Comparison of ENCODE assay signal across 26 cellular contexts in genomic region chr21:45032332-45032731, GRCh38. TPM values are rescaled to one million over a fixed set of nuclear protein-coding genes. Genes with fewer than 3 reads are reported as not detected.
DNase-seq lines count a peak whose midpoint lies in the region; ATAC-seq and TF ChIP-seq lines count a peak whose summit lies in the region.
"Had no signal": no experiment of that assay in that cellular context is flagged by ENCODE, and none has a peak within 500 bp of the region (broad histone marks: within the 10 kb centered on the region; RNA-seq: fewer than 3 reads in every experiment).

No MANE protein-coding gene starts in this region.

- H3K4me3 ChIP-seq in RWPE2 (ENCODE audit: severe bottlenecking), result no peak overlapping the region
- no peak overlapping the region for H3K4me3 ChIP-seq in hepatocyte
- H3K4me3 ChIP-seq: heart left ventricle, PC-9, psoas muscle, testis had no signal

- intact Hi-C loops in Calu3 (cut with micrococcal nuclease; ENCODE audit: unreplicated experiment) (no loop called here), posterior vena cava (cut with DNase I) (loop anchor here in 1 of 2 donors (5.0 kb wide), 1 partner anchor 65 kb away; no protein-coding TSS in a partner anchor)

- H3K36me3 ChIP-seq in RWPE2 (ENCODE audit: low read depth) (no peaks in the 10 kb centered on the region), hepatocyte (replicated peaks; ENCODE audit: insufficient read depth, low read depth) (no peaks in the 10 kb centered on the region)
- H3K36me3 ChIP-seq: heart left ventricle had no signal

- H3K4me1 ChIP-seq in RWPE2 (ENCODE audit: insufficient read depth, poor library complexity, severe bottlenecking) (no peaks in the 10 kb centered on the region), hepatocyte (ENCODE audit: insufficient read depth) (peaks cover 40% of the 10 kb centered on the region)

- no peaks in the 10 kb centered on the region for H4K20me1 ChIP-seq in hepatocyte (ENCODE audit: insufficient read depth, poor library complexity, severe bottlenecking)

- H2AFZ ChIP-seq in hepatocyte, result no peak overlapping the region
- H2AFZ ChIP-seq: PC-9 had no signal

- CTCF ChIA-PET in Calu3 (lab: Charles Lee), result no interaction called here

- peaks cover 83% of the 10 kb centered on the region for H3K27me3 Mint-ChIP-seq in Calu3 (ENCODE audit: unreplicated experiment)

- H3K36me3 Mint-ChIP-seq in Calu3 (ENCODE audit: insufficient read depth, unreplicated experiment), result no peaks in the 10 kb centered on the region
- H3K36me3 Mint-ChIP-seq: brain, IgD-negative memory B cell had no signal

- ATAC-seq in RWPE2 (ENCODE audit: low read depth) (no peak), GM21717 (IDR thresholded peaks at IDR 0.05; ENCODE audit: unreplicated experiment) (no peak), GM19452 (IDR thresholded peaks at IDR 0.05; ENCODE audit: unreplicated experiment) (no peak)
- ATAC-seq: heart left ventricle, psoas muscle had no signal

- H3K9me2 ChIP-seq in hepatocyte (replicated peaks; ENCODE audit: insufficient read depth), result no peaks in the 10 kb centered on the region

- H3K27ac ChIP-seq in RWPE2 (ENCODE audit: poor library complexity, severe bottlenecking), result no peak overlapping the region
- H3K27ac ChIP-seq in hepatocyte, result no peak overlapping the region
- H3K27ac ChIP-seq: PC-9, psoas muscle, testis had no signal

- H3K9me3 Mint-ChIP-seq in Calu3 (ENCODE audit: low read depth, unreplicated experiment), result peaks cover 7% of the 10 kb centered on the region

- no peaks in the 10 kb centered on the region for H3K27me3 ChIP-seq in RWPE2 (ENCODE audit: insufficient read depth, poor library complexity, severe bottlenecking)
- no peaks in the 10 kb centered on the region for H3K27me3 ChIP-seq in hepatocyte
- H3K27me3 ChIP-seq: heart left ventricle, testis had no signal

- no peak for TF ChIP-seq CTCF in Calu3 (IDR thresholded peaks at IDR 0.05; ENCODE audit: unreplicated experiment)
- TF ChIP-seq CTCF in RWPE2 (IDR thresholded peaks at IDR 0.05; ENCODE audit: poor library complexity, severe bottlenecking), result no peak
- TF ChIP-seq CTCF in hepatocyte (IDR thresholded peaks at IDR 0.05; ENCODE audit: poor library complexity), result no peak

- H3K27ac Mint-ChIP-seq in Calu3 (ENCODE audit: unreplicated experiment), result no peak overlapping the region
- H3K27ac Mint-ChIP-seq: B cell; T-helper 2 cell treated with Interferon-gamma antibody and Interleukin-4, amounts not matched to agents 5 μg/mL and 100 μg/mL, for 36 hours had no signal

- H3K9me3 ChIP-seq in RWPE2 (ENCODE audit: severe bottlenecking), result no peaks in the 10 kb centered on the region
- H3K9me3 ChIP-seq in hepatocyte (ENCODE audit: low read depth), result no peaks in the 10 kb centered on the region
- H3K9me3 ChIP-seq: psoas muscle, testis had no signal

- WGBS in hepatocyte (ENCODE audit: low lambda C conversion rate, missing lambda C conversion rate), result 100% methylated on average over 4 of the region's 21 CpGs

- peaks cover 7% of the 10 kb centered on the region for H3K4me1 Mint-ChIP-seq in Calu3 (ENCODE audit: low read depth, unreplicated experiment)

- peak overlapping the region; percentile 34 for H3K4me3 Mint-ChIP-seq in Calu3 (ENCODE audit: low read depth, unreplicated experiment)
- H3K4me3 Mint-ChIP-seq: B cell; T-helper 2 cell treated with Interferon-gamma antibody and Interleukin-4, amounts not matched to agents 5 μg/mL and 100 μg/mL, for 36 hours had no signal

- no peak overlapping the region for H3K4me2 ChIP-seq in hepatocyte
- H3K4me2 ChIP-seq: PC-9 had no signal

- DNase-seq in Calu3, result no peak
- DNase-seq in RWPE2 (ENCODE audit: low spot score), result peak; percentile 63
- DNase-seq in hepatocyte (ENCODE audit: low spot score), result peak; percentile 7
- peak; percentile 81 for DNase-seq in posterior vena cava (ENCODE audit: low spot score)
- no peak for DNase-seq in cortex of kidney (lab: John Stamatoyannopoulos, UW)
- DNase-seq in AG08396 (ENCODE audit: low spot score), result no peak
- DNase-seq: activated CD4-positive, alpha-beta T cell treated with anti-CD3 and anti-CD28 coated beads for 4 hours; activated CD8-positive, alpha-beta memory T cell treated with anti-CD3 and anti-CD28 coated beads for 24 hours; activated gamma-delta T cell treated with Interleukin-2 at 50 U/mL for 16 hours; effector CD4-positive, alpha-beta T cell; NCI-H1105; NCI-H2029; NCI-H226; NCI-H774; PC-9; psoas muscle; SHP77; stimulated activated naive CD4-positive, alpha-beta T cell treated with Interleukin-2 at 50 U/mL for 16 hours; testis had no signal

- H3K79me2 ChIP-seq in hepatocyte, result no peaks in the 10 kb centered on the region

- no TSS peak for BruUV-seq in Calu3 (replicated peaks; lab: Mats Ljungman, UMichigan)

RNA-seq across cellular contexts. Expression of gene ADARB1, which starts 42.0 kb away (rescaled TPM):
- total RNA-seq in Calu3 (2022), result 1.7 and 2.8 TPM in 2 replicates
- total RNA-seq in hepatocyte, result 9.9 and 16.0 TPM in 2 replicates
- 17.3 and 19.4 TPM in 2 replicates for polyA plus RNA-seq in hepatocyte
- 10 to 100 TPM; 72.4 to 85.6 TPM for total RNA-seq in posterior vena cava

Comparison
In these comparisons a context has a peak if more than half of its experiments do, and no peak if none do; other contexts are left out.
1. DNase-seq: peak in RWPE2 (single experiment), hepatocyte (single experiment) and posterior vena cava (single experiment); none in Calu3 (single experiment), cortex of kidney (single experiment) and AG08396 (single experiment).